ENCODE assay signal across 9 cellular contexts in genomic region chr3:71069797-71070196, GRCh38.
DNase-seq lines count a peak whose midpoint lies in the region; ATAC-seq lines count a peak whose summit lies in the region.
"Had no signal": no experiment of that assay in that cellular context is flagged by ENCODE, and none has a peak within 500 bp of the region (broad histone marks: within the 10 kb centered on the region; RNA-seq: fewer than 3 reads in every experiment).

No MANE protein-coding gene starts in this region.

- H4K8ac ChIP-seq in mesendoderm (ENCODE audit: low read depth, low read length), result no peak overlapping the region

- H3K27me3 ChIP-seq in mesendoderm (ENCODE audit: insufficient read depth, low read length, poor library complexity), result no peaks in the 10 kb centered on the region

- no peak overlapping the region for H3K23ac ChIP-seq in mesendoderm (ENCODE audit: low read length)

- no peak overlapping the region for H3K18ac ChIP-seq in mesendoderm (ENCODE audit: low read length)

- no peak overlapping the region for H3K56ac ChIP-seq in mesendoderm (ENCODE audit: low read length)

- no CpG with 5 or more reads among the region's 4 CpGs for WGBS in mesendoderm (ENCODE audit: extremely low coverage, insufficient coverage, low lambda C conversion rate)

- H3K4me3 ChIP-seq in mesendoderm (ENCODE audit: low read length), result no peak overlapping the region
- H3K4me3 ChIP-seq: BLaER1 treated with 17β-estradiol and CSF1 and Interleukin-3, amounts not matched to agents 10 nM and 100 nM had no signal

- no peaks in the 10 kb centered on the region for H3K4me1 ChIP-seq in mesendoderm (ENCODE audit: control insufficient read depth, low read depth, low read length)

- ATAC-seq in activated CD4-positive, CD25-positive, alpha-beta regulatory T cell treated with anti-CD3 and anti-CD28 coated beads, Interleukin-2, amount 50 U/mL, for 24 hours, result peak; percentile 19 to 29
- ATAC-seq in HG02870 (IDR thresholded peaks at IDR 0.05; ENCODE audit: unreplicated experiment), result no peak

- H3K4ac ChIP-seq in mesendoderm (ENCODE audit: low read depth, low read length), result no peak overlapping the region

- DNase-seq in NCI-H345 (lab: John Stamatoyannopoulos, UW) (peak; percentile 34), NCI-H345 treated with DMSO at 0.1 percent for 48 hours (lab: John Stamatoyannopoulos, UW; ENCODE audit: unreplicated experiment) (no peak), NCI-H1105 treated with DMSO at 0.1 percent for 48 hours (lab: John Stamatoyannopoulos, UW) (peak; percentile 67), dermis blood vessel endothelial cell (peak; percentile 85), mesendoderm (peak; percentile 79)
- DNase-seq in stimulated activated naive CD4-positive, alpha-beta T cell treated with Interleukin-2 at 50 U/mL for 16 hours (lab: John Stamatoyannopoulos, UW), result peak; percentile 59

- H2BK120ac ChIP-seq in mesendoderm (ENCODE audit: low read depth, low read length), result no peak overlapping the region

- no peak overlapping the region for H3K27ac ChIP-seq in mesendoderm (ENCODE audit: low read depth, low read length)
- H3K27ac ChIP-seq: BLaER1 treated with 17β-estradiol and CSF1 and Interleukin-3, amounts not matched to agents 10 nM and 100 nM had no signal

- no peak overlapping the region for H3K4me2 ChIP-seq in mesendoderm (ENCODE audit: low read length)
- H3K4me2 ChIP-seq: BLaER1 treated with 17β-estradiol and CSF1 and Interleukin-3, amounts not matched to agents 10 nM and 100 nM had no signal

- H3K9ac ChIP-seq in mesendoderm (ENCODE audit: low read length), result no peak overlapping the region
- H3K9ac ChIP-seq: BLaER1 treated with 17β-estradiol and CSF1 and Interleukin-3, amounts not matched to agents 10 nM and 100 nM had no signal

- H2AK5ac ChIP-seq in mesendoderm (ENCODE audit: low read length), result no peak overlapping the region

- H2BK5ac ChIP-seq in mesendoderm (ENCODE audit: low read length), result no peak overlapping the region

- no peaks in the 10 kb centered on the region for H3K36me3 ChIP-seq in mesendoderm (ENCODE audit: control insufficient read depth, insufficient read depth, low read length)
- H3K36me3 ChIP-seq: BLaER1 treated with 17β-estradiol and CSF1 and Interleukin-3, amounts not matched to agents 10 nM and 100 nM had no signal

- H3K79me1 ChIP-seq in mesendoderm (ENCODE audit: low read length), result no peaks in the 10 kb centered on the region

- no peaks in the 10 kb centered on the region for H3K79me2 ChIP-seq in mesendoderm (ENCODE audit: control insufficient read depth, insufficient read depth, low read length)

- no peak overlapping the region for H2BK15ac ChIP-seq in mesendoderm (replicated peaks; ENCODE audit: low read depth)

- no peak overlapping the region for H4K5ac ChIP-seq in mesendoderm (ENCODE audit: low read length)
